15 cellular contexts compared by ENCODE assay signal in the genomic region with DNA sequence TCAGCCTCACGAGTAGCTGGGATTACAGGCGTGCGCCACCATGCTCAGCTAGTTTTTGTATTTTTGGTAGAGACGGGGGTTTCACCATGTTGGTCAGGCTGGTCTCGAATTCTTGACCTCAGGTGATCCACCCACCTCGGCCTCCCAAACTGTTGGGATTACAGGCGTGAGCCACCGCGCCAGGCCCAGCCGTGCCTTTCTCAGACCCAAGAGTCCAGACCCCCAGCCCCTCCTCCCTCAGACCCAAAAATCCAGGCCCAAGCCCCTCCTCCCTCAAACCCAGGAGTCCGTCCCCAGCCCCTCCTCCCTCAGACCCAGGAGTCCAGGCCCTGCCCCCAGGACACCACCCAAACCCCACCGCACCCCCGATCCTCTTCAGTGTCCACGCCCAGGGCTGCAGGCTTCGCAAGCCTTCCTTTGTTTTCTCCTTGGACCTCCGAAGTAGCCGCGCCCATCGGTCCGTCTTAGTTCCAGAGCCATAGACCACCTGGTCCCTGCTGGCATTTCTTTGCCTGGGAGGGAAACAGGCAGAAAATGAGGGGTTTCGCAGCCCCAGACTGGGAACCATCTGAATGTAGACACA. TPM values are rescaled to one million over a fixed set of nuclear protein-coding genes. Genes with fewer than 3 reads are reported as not detected.
"Had no signal": no experiment of that assay in that cellular context is flagged by ENCODE, and none has a peak within 500 bp of the region (broad histone marks: within the 10 kb centered on the region; RNA-seq: fewer than 3 reads in every experiment).

No MANE protein-coding gene starts in this region.

- H3K4me3 ChIP-seq: lower lobe of right lung, pancreas, smooth muscle cell, stomach, thyroid gland, vagina had no signal

- DNase-seq: cortex of kidney had no signal

- H3K36me3 Mint-ChIP-seq: immature natural killer cell had no signal

- H3K4me3 Mint-ChIP-seq: effector memory CD8-positive, alpha-beta T cell; immature natural killer cell had no signal

- H3K36me3 ChIP-seq: lower lobe of right lung, pancreas, stomach, thyroid gland, vagina had no signal

- H3K27ac ChIP-seq: lower lobe of right lung, pancreas, stomach, thyroid gland, vagina had no signal

- H3K9me3 Mint-ChIP-seq: effector memory CD8-positive, alpha-beta T cell; immature natural killer cell; naive thymus-derived CD8-positive, alpha-beta T cell; neural crest cell had no signal

- H3K27ac Mint-ChIP-seq: effector memory CD8-positive, alpha-beta T cell; immature natural killer cell had no signal

- H3K4me1 Mint-ChIP-seq: neural crest cell had no signal

- H3K27me3 Mint-ChIP-seq: effector memory CD8-positive, alpha-beta T cell had no signal

- H3K27me3 ChIP-seq: pancreas, thyroid gland, vagina had no signal

- H3K9me3 ChIP-seq: lower lobe of right lung, neutrophil, pancreas, stomach, thyroid gland, vagina had no signal

RNA-seq across cellular contexts. Expression of a gene that starts 3.7 kb away (rescaled TPM):
- total RNA-seq: dermis microvascular lymphatic vessel endothelial cell; fibroblast of villous mesenchyme; frontal cortex; naive thymus-derived CD8-positive, alpha-beta T cell had no signal
